In the genomic region with DNA sequence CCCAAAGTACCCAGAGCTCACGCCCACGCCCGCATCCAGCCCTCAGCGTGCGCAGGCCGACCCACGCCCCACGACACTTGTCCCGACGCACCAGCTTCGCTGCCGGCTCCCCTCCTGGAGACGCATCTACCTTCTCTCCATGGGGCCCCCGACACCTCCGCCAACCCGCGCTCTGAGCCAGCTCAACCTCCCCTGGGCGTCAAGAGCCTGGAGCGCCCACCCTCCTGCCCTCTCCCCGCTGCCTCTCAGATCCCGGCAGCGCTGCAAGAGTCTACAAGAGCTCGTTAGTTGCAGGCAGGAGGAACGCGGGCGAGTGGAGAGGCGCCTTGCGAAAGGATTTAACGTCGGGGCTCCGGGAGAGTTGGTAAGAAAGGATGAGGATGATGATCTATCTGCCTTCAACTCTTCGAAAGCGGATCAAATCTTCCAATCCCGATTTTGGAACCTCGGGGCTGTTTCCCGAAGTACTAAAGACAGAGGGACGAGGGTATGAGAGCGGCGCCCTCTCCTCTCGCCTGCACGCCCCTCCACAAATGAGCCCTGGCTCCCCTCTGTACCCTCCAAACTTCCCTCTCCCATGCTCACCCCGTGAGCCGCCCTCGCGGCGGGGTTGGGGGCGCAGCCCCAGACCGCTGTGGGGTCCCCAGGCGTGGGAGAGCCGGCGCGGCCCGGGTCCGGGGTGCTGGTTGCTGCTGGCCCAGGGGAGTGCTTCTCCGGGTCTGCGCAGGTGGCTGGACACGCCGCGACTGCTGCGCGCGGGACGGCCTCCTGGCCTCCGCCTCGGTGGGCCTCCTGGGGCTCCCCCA, we compare ENCODE assay signal across 9 cellular contexts. TPM values are rescaled to one million over a fixed set of nuclear protein-coding genes. Genes with fewer than 3 reads are reported as not detected.
DNase-seq lines count a peak whose midpoint lies in the region; TF ChIP-seq lines count a peak whose summit lies in the region.
"Had no signal": no experiment of that assay in that cellular context is flagged by ENCODE, and none has a peak within 500 bp of the region (broad histone marks: within the 10 kb centered on the region; RNA-seq: fewer than 3 reads in every experiment).

No MANE protein-coding gene starts in this region.

- peak overlapping the region; percentile 87 for H2AFZ ChIP-seq in ACC112 (ENCODE audit: low read length, unreplicated experiment)

- H3K36me3 Mint-ChIP-seq in neural crest cell (ENCODE audit: low read depth) = no peaks in the 10 kb centered on the region

- peaks cover 45% of the 10 kb centered on the region for H3K79me2 ChIP-seq in ACC112 (ENCODE audit: control insufficient read depth, insufficient read depth, low read length, unreplicated experiment)

- in situ Hi-C loops in GM13976 (cut with MboI; ENCODE audit: low sequenced_read_pairs, unreplicated experiment) = no loop called here

- H3K4me1 Mint-ChIP-seq in neural crest cell = peaks cover 15% of the 10 kb centered on the region

- H3K4me1 ChIP-seq in ACC112 (ENCODE audit: control insufficient read depth, insufficient read depth, low read length, unreplicated experiment) = peaks cover 46% of the 10 kb centered on the region

- H3K4me3 Mint-ChIP-seq in neural crest cell = peak overlapping the region; percentile 61

- no peak overlapping the region for H3K27ac ChIP-seq in ACC112 (ENCODE audit: low read depth, low read length)

- H3K27me3 Mint-ChIP-seq in neural crest cell (ENCODE audit: low read depth) = peaks cover 60% of the 10 kb centered on the region

- peak overlapping the region; percentile 84 for H3K4me3 ChIP-seq in ACC112 (ENCODE audit: low read depth, low read length)
- peak overlapping the region; percentile 75 for H3K4me3 ChIP-seq in epithelial cell of proximal tubule (ENCODE audit: low read depth, low read length)

- H3K36me3 ChIP-seq in ACC112 (ENCODE audit: insufficient read depth, low read length) = no peaks in the 10 kb centered on the region

- DNase-seq in NCI-H82 treated with DMSO at 0.1 percent for 48 hours (lab: John Stamatoyannopoulos, UW; ENCODE audit: unreplicated experiment) (peak; percentile 28), epithelial cell of proximal tubule (ENCODE audit: low read depth) (no peak), neural crest cell (ENCODE audit: low read depth, low spot score) (no peak), NK-92 (lab: John Stamatoyannopoulos, UW; ENCODE audit: unreplicated experiment) (no peak), GM13976 (ENCODE audit: low spot score) (no peak), middle frontal gyrus (ENCODE audit: extremely low spot score, low spot score) (no peak), HuH-7.5 (ENCODE audit: low spot score) (no peak)
- DNase-seq: NCI-H2171 had no signal

- H3K27me3 ChIP-seq in ACC112 (ENCODE audit: insufficient read depth, low read length) = no peaks in the 10 kb centered on the region

- H3K27ac Mint-ChIP-seq in neural crest cell (ENCODE audit: unreplicated experiment) = no peak overlapping the region

- no peaks in the 10 kb centered on the region for H3K9me3 Mint-ChIP-seq in neural crest cell

- no peak for TF ChIP-seq CTCF in epithelial cell of proximal tubule (conservative IDR thresholded peaks at IDR 0.05; ENCODE audit: low read depth, low read length)
- no peak for TF ChIP-seq CTCF in neural crest cell (conservative IDR thresholded peaks at IDR 0.05)
- no peak for TF ChIP-seq CTCF in GM13976 (IDR thresholded peaks at IDR 0.05; ENCODE audit: borderline replicate concordance, control extremely low read depth, extremely low read depth, insufficient read depth, missing control alignments)

RNA-seq across cellular contexts. Expression of gene LTBP2, which starts 1.0 kb away (rescaled TPM):
- 33.1 and 39.5 TPM in 2 replicates for total RNA-seq in epithelial cell of proximal tubule
- 0.93 and 1.3 TPM in 2 replicates for total RNA-seq in neural crest cell

Comparison
In these comparisons a context has a peak if more than half of its experiments do, and no peak if none do; other contexts are left out.
1. RNA of gene LTBP2, which starts 1.0 kb away (total RNA-seq): 33.1 to 39.5 TPM in epithelial cell of proximal tubule; 0.93 to 1.3 TPM in neural crest cell; every median in the first group is over 10 times any median in the second.